Comparison of ENCODE assay signal across 17 cellular contexts in the genomic region with DNA sequence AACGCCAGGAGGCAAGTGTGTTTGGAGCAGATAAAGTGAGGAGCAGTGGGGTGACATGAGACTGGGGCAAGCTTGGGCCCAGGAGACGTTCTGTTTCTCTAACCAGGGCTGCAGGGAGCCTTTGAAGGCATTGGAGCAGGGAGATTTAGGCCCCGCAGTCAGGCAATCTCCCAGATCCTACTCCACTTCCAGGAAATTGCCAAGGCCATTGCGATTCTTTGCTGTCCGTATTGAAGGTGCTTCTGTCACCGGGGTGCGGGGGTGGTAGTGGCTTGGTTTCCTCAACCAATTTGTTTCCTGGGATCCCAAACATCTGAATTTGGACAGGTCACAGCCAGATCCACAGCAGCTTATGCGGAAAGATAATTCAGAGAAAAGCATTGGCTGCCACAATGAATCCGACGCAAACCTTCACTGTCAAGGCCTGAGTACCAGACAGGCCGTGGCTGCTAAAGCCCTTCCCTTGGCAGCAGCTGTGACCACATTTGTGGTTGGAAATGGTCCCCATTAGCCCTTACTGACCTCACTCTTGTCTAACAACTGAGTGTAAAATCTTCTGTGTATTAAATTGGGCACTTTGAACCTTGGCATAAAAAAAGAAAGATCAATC.
"Had no signal": no experiment of that assay in that cellular context is flagged by ENCODE, and none has a peak within 500 bp of the region (broad histone marks: within the 10 kb centered on the region; RNA-seq: fewer than 3 reads in every experiment).

No MANE protein-coding gene starts in this region.

- H3K36me3 Mint-ChIP-seq: activated naive CD8-positive, alpha-beta T cell treated with anti-CD3 and anti-CD28 coated beads, Interleukin-2, amount 10 ng/mL, durations not matched to agents 7 days and 5 days; mesothelial cell of epicardium; naive B cell; neural progenitor cell; stimulated activated naive B cell treated with anti-CD40 and anti-IgM and Interleukin-4, amounts not matched to agents 10 μg/mL and 1 μg/mL and 100 μg/mL, for 72 hours had no signal

- H3K36me3 ChIP-seq: neural progenitor cell, pancreas, thyroid gland had no signal

- H3K4me3 ChIP-seq: lung, neural progenitor cell, pancreas, thyroid gland had no signal

- H3K4me2 ChIP-seq: neural progenitor cell had no signal

- FAIRE-seq: islet of Langerhans, pancreas, urothelium cell line had no signal

- H3K4me3 Mint-ChIP-seq: activated naive CD8-positive, alpha-beta T cell treated with anti-CD3 and anti-CD28 coated beads, Interleukin-2, amount 10 ng/mL, durations not matched to agents 7 days and 5 days; mesothelial cell of epicardium; naive B cell; neural progenitor cell; stimulated activated naive B cell treated with anti-CD40 and anti-IgM and Interleukin-4, amounts not matched to agents 10 μg/mL and 1 μg/mL and 100 μg/mL, for 72 hours had no signal

- ATAC-seq: pancreas; stimulated activated naive B cell treated with anti-CD40 and anti-IgM and Interleukin-4, amounts not matched to agents 10 μg/mL and 1 μg/mL and 100 μg/mL, for 72 hours had no signal

- DNase-seq: activated CD4-positive, alpha-beta T cell treated with anti-CD3 and anti-CD28 coated beads for 1 hour; activated CD4-positive, alpha-beta T cell treated with anti-CD3 and anti-CD28 coated beads, Interleukin-2, amount 50 U/mL, for 4 hours; activated naive CD8-positive, alpha-beta T cell treated with anti-CD3 and anti-CD28 coated beads, Interleukin-2, amount 10 ng/mL, durations not matched to agents 7 days and 5 days; cerebellar nuclear complex; dermis blood vessel endothelial cell; naive B cell; pancreas; stimulated activated CD4-positive, alpha-beta T cell treated with anti-CD3 and anti-CD28 coated beads, Interleukin-15, amount 100 ng/mL, for 24 hours; stimulated activated CD4-positive, alpha-beta T cell treated with anti-CD3 and anti-CD28 coated beads, Interleukin-4, amount 100 ng/mL, for 1 hour; stimulated activated naive B cell treated with anti-CD40 and anti-IgM and Interleukin-4, amounts not matched to agents 10 μg/mL and 1 μg/mL and 100 μg/mL, for 72 hours; thyroid gland had no signal

- H3K27ac ChIP-seq: neural progenitor cell, pancreas, thyroid gland, VCaP had no signal

- H3K4me1 ChIP-seq: neural progenitor cell, pancreas, thyroid gland had no signal

- H3K27me3 ChIP-seq: neural progenitor cell, pancreas, thyroid gland had no signal

- H3K27ac Mint-ChIP-seq: activated naive CD8-positive, alpha-beta T cell treated with anti-CD3 and anti-CD28 coated beads, Interleukin-2, amount 10 ng/mL, durations not matched to agents 7 days and 5 days; mesothelial cell of epicardium; naive B cell; neural progenitor cell; stimulated activated naive B cell treated with anti-CD40 and anti-IgM and Interleukin-4, amounts not matched to agents 10 μg/mL and 1 μg/mL and 100 μg/mL, for 72 hours had no signal

- H3K9me3 Mint-ChIP-seq: activated naive CD8-positive, alpha-beta T cell treated with anti-CD3 and anti-CD28 coated beads, Interleukin-2, amount 10 ng/mL, durations not matched to agents 7 days and 5 days; mesothelial cell of epicardium; neural progenitor cell had no signal

- H3K9ac ChIP-seq: neural progenitor cell had no signal

- H3K9me3 ChIP-seq: pancreas, thyroid gland had no signal

- H3K4me1 Mint-ChIP-seq: activated naive CD8-positive, alpha-beta T cell treated with anti-CD3 and anti-CD28 coated beads, Interleukin-2, amount 10 ng/mL, durations not matched to agents 7 days and 5 days; mesothelial cell of epicardium; naive B cell; neural progenitor cell; stimulated activated naive B cell treated with anti-CD40 and anti-IgM and Interleukin-4, amounts not matched to agents 10 μg/mL and 1 μg/mL and 100 μg/mL, for 72 hours had no signal
